9 cellular contexts compared by ENCODE assay signal in genomic region chr1:168082008-168082876, GRCh38. TPM values are rescaled to one million over a fixed set of nuclear protein-coding genes. Genes with fewer than 3 reads are reported as not detected.
DNase-seq lines count a peak whose midpoint lies in the region; ATAC-seq and TF ChIP-seq lines count a peak whose summit lies in the region.
"Had no signal": no experiment of that assay in that cellular context is flagged by ENCODE, and none has a peak within 500 bp of the region (broad histone marks: within the 10 kb centered on the region; RNA-seq: fewer than 3 reads in every experiment).

No MANE protein-coding gene starts in this region.

- H3K36me3 Mint-ChIP-seq in CD4-positive, alpha-beta memory T cell: peaks cover 0 to 6% of the 10 kb centered on the region in 2 donors

- CTCF ChIA-PET in CD4-positive, alpha-beta memory T cell (lab: Charles Lee; ENCODE audit: partially characterized antibody): interaction anchor here (0.6 to 5.1 kb wide), 44 partner anchors 8 to 1593 kb away, joined by 3 to 62 read pairs (median 4); partner anchors contain the start of genes ADCY10 and DCAF6

- POLR2A ChIA-PET in CD4-positive, alpha-beta memory T cell (lab: Charles Lee; ENCODE audit: partially characterized antibody): interaction anchor here (1.6 kb wide), 1 partner anchor 146 kb away, joined by 6 read pairs; the partner anchor contains the start of genes DCAF6 and MPC2

- no peak overlapping the region for H3K4me3 ChIP-seq in CD4-positive, alpha-beta memory T cell (ENCODE audit: low read length in 2 of 2)
- no peak overlapping the region for H3K4me3 ChIP-seq in left lung

- ATAC-seq in GM19395 (IDR thresholded peaks at IDR 0.05; ENCODE audit: unreplicated experiment) (peak; percentile 91), HG03457 (IDR thresholded peaks at IDR 0.05; ENCODE audit: unreplicated experiment) (peak; percentile 70), left lung (peak; percentile 95)

- intact Hi-C loops in CD4-positive, alpha-beta memory T cell (cut with micrococcal nuclease): loop anchor here (1.0 to 10.0 kb wide), 5 partner anchors 65 to 480 kb away; partner anchors contain the start of genes DCAF6 and MPC2
- intact Hi-C loops in left lung (cut with DNase I): no loop called here

- no peaks in the 10 kb centered on the region for H3K9me3 ChIP-seq in CD4-positive, alpha-beta memory T cell (ENCODE audit: control insufficient read depth in 1 of 2, low read length in 2 of 2)
- no peaks in the 10 kb centered on the region for H3K9me3 ChIP-seq in left lung

- H3K9me3 Mint-ChIP-seq in CD4-positive, alpha-beta memory T cell: no peaks in the 10 kb centered on the region
- H3K9me3 Mint-ChIP-seq: T-helper 1 cell treated with Interleukin-12 subunit alpha and Interleukin-12 subunit beta and Interleukin-4 antibody, amounts not matched to agents 30 μg/mL and 1 μg/mL, for 36 hours had no signal

- no peaks in the 10 kb centered on the region for H3K27me3 Mint-ChIP-seq in CD4-positive, alpha-beta memory T cell

- H3K36me3 ChIP-seq in CD4-positive, alpha-beta memory T cell (ENCODE audit: insufficient read depth, low read length): no peaks in the 10 kb centered on the region
- peaks cover 0 to 6% of the 10 kb centered on the region in 2 donors for H3K36me3 ChIP-seq in left lung

- DNase-seq in CD4-positive, alpha-beta memory T cell: peak in 4 of 5 donors; percentile 40 to 55 (median 48)
- DNase-seq in NCI-H446 treated with DMSO at 0.1 percent for 48 hours (lab: John Stamatoyannopoulos, UW) (peak; percentile 37), cerebellar cortex (ENCODE audit: low spot score) (peak; percentile 79), left lung (peak in 1 of 2 donors; percentile 74)
- DNase-seq in activated CD4-positive, alpha-beta T cell treated with anti-CD3 and anti-CD28 coated beads for 1 hour: peak; percentile 29
- DNase-seq in stimulated activated CD4-positive, alpha-beta T cell treated with anti-CD3 and anti-CD28 coated beads, TNF-alpha, amount 100 ng/mL, for 1 hour (ENCODE audit: low read depth in 3 of 3, low spot score in 1 of 3): peak; percentile 8 to 41 (median 16)

- H3K27ac ChIP-seq in CD4-positive, alpha-beta memory T cell (ENCODE audit: low read depth, low read length): no peak overlapping the region
- H3K27ac ChIP-seq in left lung: peak overlapping the region; percentile 3 to 43

- H3K4me1 ChIP-seq in CD4-positive, alpha-beta memory T cell (ENCODE audit: insufficient read depth, low read length): peaks cover 4% of the 10 kb centered on the region
- peaks cover 0 to 7% of the 10 kb centered on the region in 2 donors for H3K4me1 ChIP-seq in left lung

- TF ChIP-seq CTCF in left lung (IDR thresholded peaks at IDR 0.05): peak; percentile 84 to 88

- no peak overlapping the region for H3K4me3 Mint-ChIP-seq in CD4-positive, alpha-beta memory T cell
- H3K4me3 Mint-ChIP-seq: T-helper 1 cell treated with Interleukin-12 subunit alpha and Interleukin-12 subunit beta and Interleukin-4 antibody, amounts not matched to agents 30 μg/mL and 1 μg/mL, for 36 hours had no signal

- peak overlapping the region in 2 of 7 donors; percentile 30 for H3K27ac Mint-ChIP-seq in CD4-positive, alpha-beta memory T cell
- H3K27ac Mint-ChIP-seq: T-helper 1 cell treated with Interleukin-12 subunit alpha and Interleukin-12 subunit beta and Interleukin-4 antibody, amounts not matched to agents 30 μg/mL and 1 μg/mL, for 36 hours had no signal

- peaks cover 0 to 6% (median 3%) of the 10 kb centered on the region in 4 donors for H3K4me1 Mint-ChIP-seq in CD4-positive, alpha-beta memory T cell

- no peaks in the 10 kb centered on the region for H3K27me3 ChIP-seq in CD4-positive, alpha-beta memory T cell (ENCODE audit: insufficient read depth, low read length)
- no peaks in the 10 kb centered on the region for H3K27me3 ChIP-seq in left lung

RNA-seq across cellular contexts. Expression of gene GPR161, which starts 54.5 kb away (rescaled TPM):
- under 1 TPM in 1 of 2 experiments, not detected in 1; 0.12 TPM for total RNA-seq in CD4-positive, alpha-beta memory T cell
- polyA plus RNA-seq in CD4-positive, alpha-beta memory T cell: under 1 TPM; 0.09 to 0.10 TPM
- 10 to 100 TPM in 1 of 2 donors, 1 to 10 TPM in 1; 9.3 to 22.0 TPM for total RNA-seq in left lung

Comparison
In these comparisons a context has a peak if more than half of its experiments do, and no peak if none do; other contexts are left out.
1. RNA of gene GPR161, which starts 54.5 kb away (total RNA-seq): 9.3 to 22.0 TPM in left lung; 0.12 TPM in CD4-positive, alpha-beta memory T cell; every median in the first group is over 4 times any median in the second.
2. Peak in every context shown above with its lines, with median percentiles within 50 percentile points of each other: ATAC-seq.